1 cellular context compared by ENCODE assay signal in genomic region chr7:139370943-139371313, GRCh38.
TF ChIP-seq lines count a peak whose summit lies in the region.

No MANE protein-coding gene starts in this region.

TF ChIP-seq in HepG2, 621 proteins besides CTCF, POLR2A, EP300 and RAD21:
- TF ChIP-seq ZNF296 (CRISPR knock-in tag; conservative IDR thresholded peaks at IDR 0.05) (no peak), NFKBIZ (CRISPR knock-in tag; IDR thresholded peaks at IDR 0.05) (no peak), TP53 (CRISPR knock-in tag; conservative IDR thresholded peaks at IDR 0.05) (no peak), ZNF550 (CRISPR knock-in tag; IDR thresholded peaks at IDR 0.05; ENCODE audit: borderline replicate concordance) (no peak), HOXD1 (CRISPR knock-in tag; IDR thresholded peaks at IDR 0.05) (no peak), XRCC5 (optimal IDR thresholded peaks at IDR 0.05; ENCODE audit: low read length) (no peak), REL (CRISPR knock-in tag; conservative IDR thresholded peaks at IDR 0.05) (no peak), ZNF124 (CRISPR knock-in tag; IDR thresholded peaks at IDR 0.05) (no peak), ZNF713 (CRISPR knock-in tag; IDR thresholded peaks at IDR 0.05) (no peak), JDP2 (CRISPR knock-in tag; IDR thresholded peaks at IDR 0.05; ENCODE audit: borderline replicate concordance) (no peak), JUND (CRISPR knock-in tag; IDR thresholded peaks at IDR 0.05) (no peak), ZNF7 (CRISPR knock-in tag; IDR thresholded peaks at IDR 0.05) (no peak), MXD1 (CRISPR knock-in tag; IDR thresholded peaks at IDR 0.05) (no peak), TFDP2 (CRISPR knock-in tag; IDR thresholded peaks at IDR 0.05) (no peak), ZNF687 (CRISPR knock-in tag; IDR thresholded peaks at IDR 0.05) (no peak), GTF2F1 (IDR thresholded peaks at IDR 0.05; ENCODE audit: low read length) (no peak), MED8 (CRISPR knock-in tag; IDR thresholded peaks at IDR 0.05; ENCODE audit: insufficient replicate concordance) (no peak)
- TF ChIP-seq, protein P1, sequence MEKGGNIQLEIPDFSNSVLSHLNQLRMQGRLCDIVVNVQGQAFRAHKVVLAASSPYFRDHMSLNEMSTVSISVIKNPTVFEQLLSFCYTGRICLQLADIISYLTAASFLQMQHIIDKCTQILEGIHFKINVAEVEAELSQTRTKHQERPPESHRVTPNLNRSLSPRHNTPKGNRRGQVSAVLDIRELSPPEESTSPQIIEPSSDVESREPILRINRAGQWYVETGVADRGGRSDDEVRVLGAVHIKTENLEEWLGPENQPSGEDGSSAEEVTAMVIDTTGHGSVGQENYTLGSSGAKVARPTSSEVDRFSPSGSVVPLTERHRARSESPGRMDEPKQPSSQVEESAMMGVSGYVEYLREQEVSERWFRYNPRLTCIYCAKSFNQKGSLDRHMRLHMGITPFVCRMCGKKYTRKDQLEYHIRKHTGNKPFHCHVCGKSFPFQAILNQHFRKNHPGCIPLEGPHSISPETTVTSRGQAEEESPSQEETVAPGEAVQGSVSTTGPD (CRISPR knock-in tag; IDR thresholded peaks at IDR 0.05), result no peak
TF ChIP-seq in HepG2: peak in this region for 0.
